ENCODE assay signal across 25 cellular contexts in the genomic region with DNA sequence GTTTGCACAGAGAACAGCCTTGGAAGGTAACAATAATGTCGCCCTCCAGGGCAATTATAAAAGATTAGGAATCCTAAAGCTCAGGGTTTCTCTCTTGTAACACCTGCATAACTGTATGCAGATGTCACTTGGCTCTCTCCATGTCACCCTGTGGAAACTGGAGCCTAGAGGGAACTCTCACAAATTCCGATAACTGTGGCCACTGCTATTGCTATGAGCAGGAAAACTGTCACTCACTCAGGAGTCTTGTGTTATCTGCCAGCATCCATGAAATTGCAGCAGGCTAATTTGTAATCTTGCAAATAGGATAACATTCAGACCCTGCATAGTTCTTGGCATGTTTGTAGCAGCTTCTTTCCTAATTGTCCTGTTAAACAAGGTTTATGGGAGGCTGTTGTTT.
"Had no signal": no experiment of that assay in that cellular context is flagged by ENCODE, and none has a peak within 500 bp of the region (broad histone marks: within the 10 kb centered on the region; RNA-seq: fewer than 3 reads in every experiment).

No MANE protein-coding gene starts in this region.

- H3K27me3 ChIP-seq: breast epithelium, testis had no signal

- H3K4me1 ChIP-seq: breast epithelium, testis had no signal

- H3K9me3 ChIP-seq: testis had no signal

- H3K27ac ChIP-seq: breast epithelium, left ventricle myocardium inferior, testis had no signal

- H3K4me3 ChIP-seq: breast epithelium, left ventricle myocardium inferior, smooth muscle cell, testis had no signal

- H3K36me3 ChIP-seq: breast epithelium, left ventricle myocardium inferior had no signal

- ATAC-seq: effector memory CD8-positive, alpha-beta T cell; esophagus mucosa; natural killer cell; sciatic nerve had no signal

- DNase-seq: activated CD4-positive, alpha-beta memory T cell treated with anti-CD3 and anti-CD28 coated beads for 36 hours; activated CD4-positive, alpha-beta T cell treated with anti-CD3 and anti-CD28 coated beads for 4 hours; activated CD4-positive, CD25-positive, alpha-beta regulatory T cell; activated naive CD4-positive, alpha-beta T cell treated with Interleukin-2 at 50 U/mL for 16 hours; activated naive CD8-positive, alpha-beta T cell treated with anti-CD3 and anti-CD28 coated beads for 36 hours; activated T-cell treated with anti-CD3 and anti-CD28 coated beads, Interleukin-2, amount 50 U/mL, for 48 hours; amniotic stem cell; effector memory CD8-positive, alpha-beta T cell; glutamatergic neuron; hippocampal formation; kidney glomerular epithelial cell; left ventricle myocardium inferior; mammary epithelial cell; midbrain; natural killer cell; nucleus accumbens; posterior cingulate gyrus; stimulated activated CD4-positive, alpha-beta T cell treated with anti-CD3 and anti-CD28 coated beads, Interleukin-2, amount 100 ng/mL, for 48 hours; stimulated activated naive CD4-positive, alpha-beta T cell; T1000; testis had no signal

- H3K4me2 ChIP-seq: smooth muscle cell had no signal
